ENCODE assay signal across 33 cellular contexts in genomic region chr20:47102629-47103028, GRCh38.
DNase-seq lines count a peak whose midpoint lies in the region; ATAC-seq and TF ChIP-seq lines count a peak whose summit lies in the region.
"Had no signal": no experiment of that assay in that cellular context is flagged by ENCODE, and none has a peak within 500 bp of the region (broad histone marks: within the 10 kb centered on the region; RNA-seq: fewer than 3 reads in every experiment).

No MANE protein-coding gene starts in this region.

- peaks cover 2% of the 10 kb centered on the region for H3K9me3 Mint-ChIP-seq in activated CD4-positive, alpha-beta T cell treated with anti-CD3 and anti-CD28 coated beads, Interleukin-2, amount 10 ng/mL, durations not matched to agents 7 days and 5 days
- H3K9me3 Mint-ChIP-seq: HFFc6 had no signal

- H3K4me1 Mint-ChIP-seq in activated CD4-positive, alpha-beta T cell treated with anti-CD3 and anti-CD28 coated beads, Interleukin-2, amount 10 ng/mL, durations not matched to agents 7 days and 5 days: no peaks in the 10 kb centered on the region
- H3K4me1 Mint-ChIP-seq: activated CD4-positive, alpha-beta T cell treated with anti-CD3 and anti-CD28 coated beads for 36 hours; activated naive CD8-positive, alpha-beta T cell treated with anti-CD3 and anti-CD28 coated beads, Interleukin-2, amount 10 ng/mL, durations not matched to agents 7 days and 5 days had no signal

- DNase-seq in AG08395 (ENCODE audit: low spot score) (peak; percentile 8), NCI-H226 (peak; percentile 46), fibroblast of pulmonary artery (ENCODE audit: low read depth) (peak; percentile 35), right atrium auricular region (ENCODE audit: low spot score) (peak; percentile 56), HCEC 1CT (no peak)
- no peak for DNase-seq in activated CD4-positive, alpha-beta T cell treated with anti-CD3 and anti-CD28 coated beads, Interleukin-2, amount 10 ng/mL, durations not matched to agents 7 days and 5 days
- DNase-seq: activated CD4-positive, alpha-beta T cell treated with anti-CD3 and anti-CD28 coated beads for 36 hours; activated CD8-positive, alpha-beta T cell treated with anti-CD3 and anti-CD28 coated beads, Interleukin-2, amount 10 ng/mL, durations not matched to agents 7 days and 5 days; activated effector memory CD4-positive, alpha-beta T cell treated with anti-CD3 and anti-CD28 coated beads, Interleukin-2, amount 50 U/mL, for 16 hours; activated naive CD8-positive, alpha-beta T cell treated with anti-CD3 and anti-CD28 coated beads, Interleukin-2, amount 10 ng/mL, durations not matched to agents 7 days and 5 days; CD4-positive, alpha-beta T cell; central memory CD4-positive, alpha-beta T cell; cortex of kidney; DND-41; effector memory CD4-positive, alpha-beta T cell; GF-D8; GOT3; HFFc6; mesenchymal stem cell; NCI-H1092; NCI-H1694; NK-92 treated with Interleukin-12 subunit alpha and Interleukin-12 subunit beta, amount 100 ng/mL, for 24 hours; right cardiac atrium; SIG-M5; spleen; stimulated activated CD4-positive, alpha-beta T cell treated with anti-CD3 and anti-CD28 coated beads, Interleukin-2, amount 100 ng/mL, for 24 hours; stimulated activated naive CD8-positive, alpha-beta T cell treated with anti-CD3 and anti-CD28 coated beads, Interleukin-15, Interleukin-2, amounts not matched to agents 100 U/mL and 50 U/mL, for 24 hours had no signal

- H3K27ac ChIP-seq in right atrium auricular region: no peak overlapping the region
- H3K27ac ChIP-seq: ascending aorta, neural progenitor cell had no signal

- no peaks in the 10 kb centered on the region for H3K36me3 ChIP-seq in right atrium auricular region
- H3K36me3 ChIP-seq: ascending aorta, neural progenitor cell, spleen had no signal

- H3K4me1 ChIP-seq in right atrium auricular region: peaks cover 0 to 10% of the 10 kb centered on the region in 2 donors
- H3K4me1 ChIP-seq: ascending aorta, neural progenitor cell, spleen had no signal

- CTCF ChIA-PET in activated CD4-positive, alpha-beta T cell treated with anti-CD3 and anti-CD28 coated beads, Interleukin-2, amount 10 ng/mL, durations not matched to agents 7 days and 5 days (lab: Charles Lee): no interaction called here

- H3K27me3 Mint-ChIP-seq in activated CD4-positive, alpha-beta T cell treated with anti-CD3 and anti-CD28 coated beads, Interleukin-2, amount 10 ng/mL, durations not matched to agents 7 days and 5 days: peaks cover 4% of the 10 kb centered on the region
- H3K27me3 Mint-ChIP-seq: activated naive CD8-positive, alpha-beta T cell treated with anti-CD3 and anti-CD28 coated beads, Interleukin-2, amount 10 ng/mL, durations not matched to agents 7 days and 5 days had no signal

- no peak overlapping the region for H3K4me3 ChIP-seq in fibroblast of pulmonary artery (replicated peaks; ENCODE audit: low read depth, low read length)
- H3K4me3 ChIP-seq in right atrium auricular region: no peak overlapping the region
- H3K4me3 ChIP-seq: ascending aorta, neural progenitor cell, spleen had no signal

- H3K4me3 Mint-ChIP-seq in activated CD4-positive, alpha-beta T cell treated with anti-CD3 and anti-CD28 coated beads, Interleukin-2, amount 10 ng/mL, durations not matched to agents 7 days and 5 days: no peak overlapping the region
- H3K4me3 Mint-ChIP-seq: activated CD4-positive, alpha-beta T cell treated with anti-CD3 and anti-CD28 coated beads for 36 hours; activated CD8-positive, alpha-beta T cell treated with anti-CD3 and anti-CD28 coated beads, Interleukin-2, amount 10 ng/mL, durations not matched to agents 7 days and 5 days; activated naive CD8-positive, alpha-beta T cell treated with anti-CD3 and anti-CD28 coated beads, Interleukin-2, amount 10 ng/mL, durations not matched to agents 7 days and 5 days; CD4-positive, alpha-beta T cell; HFFc6; neural progenitor cell had no signal

- H3K9me3 ChIP-seq in right atrium auricular region: peaks cover 0 to 22% of the 10 kb centered on the region in 2 donors
- H3K9me3 ChIP-seq: ascending aorta had no signal

- H3K36me3 Mint-ChIP-seq in activated CD4-positive, alpha-beta T cell treated with anti-CD3 and anti-CD28 coated beads, Interleukin-2, amount 10 ng/mL, durations not matched to agents 7 days and 5 days (ENCODE audit: low read depth): no peaks in the 10 kb centered on the region
- H3K36me3 Mint-ChIP-seq: activated naive CD8-positive, alpha-beta T cell treated with anti-CD3 and anti-CD28 coated beads, Interleukin-2, amount 10 ng/mL, durations not matched to agents 7 days and 5 days; neural progenitor cell had no signal

- H3K27me3 ChIP-seq in right atrium auricular region: no peaks in the 10 kb centered on the region
- H3K27me3 ChIP-seq: ascending aorta, neural progenitor cell had no signal

- TF ChIP-seq CTCF in fibroblast of pulmonary artery (IDR thresholded peaks at IDR 0.05; ENCODE audit: low read length, missing control alignments): no peak
- TF ChIP-seq CTCF in right atrium auricular region (IDR thresholded peaks at IDR 0.05): no peak

- ATAC-seq in HG03432 (IDR thresholded peaks at IDR 0.05; ENCODE audit: unreplicated experiment): no peak
- ATAC-seq in GM21390 (IDR thresholded peaks at IDR 0.05; ENCODE audit: unreplicated experiment): no peak
- ATAC-seq: activated CD4-positive, alpha-beta T cell treated with anti-CD3 and anti-CD28 coated beads for 36 hours; activated CD8-positive, alpha-beta T cell treated with anti-CD3 and anti-CD28 coated beads, Interleukin-2, amount 10 ng/mL, durations not matched to agents 7 days and 5 days; left lobe of liver; Panc1; stimulated activated naive CD8-positive, alpha-beta T cell treated with anti-CD3 and anti-CD28 coated beads, Interleukin-15, Interleukin-2, amounts not matched to agents 100 U/mL and 50 U/mL, for 24 hours had no signal

- POLR2A ChIA-PET in activated CD4-positive, alpha-beta T cell treated with anti-CD3 and anti-CD28 coated beads, Interleukin-2, amount 10 ng/mL, durations not matched to agents 7 days and 5 days (lab: Charles Lee): no interaction called here

- no peak overlapping the region for H3K27ac Mint-ChIP-seq in activated CD4-positive, alpha-beta T cell treated with anti-CD3 and anti-CD28 coated beads, Interleukin-2, amount 10 ng/mL, durations not matched to agents 7 days and 5 days
- H3K27ac Mint-ChIP-seq: activated CD4-positive, alpha-beta T cell treated with anti-CD3 and anti-CD28 coated beads for 36 hours; activated CD8-positive, alpha-beta T cell treated with anti-CD3 and anti-CD28 coated beads, Interleukin-2, amount 10 ng/mL, durations not matched to agents 7 days and 5 days; activated naive CD8-positive, alpha-beta T cell treated with anti-CD3 and anti-CD28 coated beads, Interleukin-2, amount 10 ng/mL, durations not matched to agents 7 days and 5 days; CD4-positive, alpha-beta T cell; HFFc6; neural progenitor cell had no signal

Comparison
In these comparisons a context has a peak if more than half of its experiments do, and no peak if none do; other contexts are left out.
1. DNase-seq: peak in AG08395 (single experiment), NCI-H226 (single experiment), fibroblast of pulmonary artery (single experiment) and right atrium auricular region (single experiment); none in activated CD4-positive, alpha-beta T cell treated with anti-CD3 and anti-CD28 coated beads, Interleukin-2, amount 10 ng/mL, durations not matched to agents 7 days and 5 days (single experiment) and HCEC 1CT (single experiment).